ENCODE assay signal across 15 cellular contexts in the genomic region with DNA sequence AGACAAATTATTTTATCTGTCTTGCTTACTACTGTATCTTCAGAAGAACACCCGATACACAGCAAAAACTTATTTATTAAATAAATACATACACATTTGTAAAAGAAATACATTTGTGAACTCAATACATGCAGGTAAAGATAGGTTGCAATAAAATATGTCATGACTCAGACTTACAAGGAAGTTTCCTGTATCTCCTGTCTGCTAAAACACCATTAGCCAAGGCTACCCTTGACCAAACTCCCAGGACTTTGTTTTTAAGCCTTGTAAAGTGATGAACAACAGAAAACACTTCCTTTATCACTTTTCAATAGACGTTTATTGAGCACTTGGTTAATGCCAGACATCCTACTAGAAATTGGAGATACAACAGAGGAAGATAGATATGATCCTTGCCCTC. TPM values are rescaled to one million over a fixed set of nuclear protein-coding genes. Genes with fewer than 3 reads are reported as not detected.
DNase-seq lines count a peak whose midpoint lies in the region; ATAC-seq and TF ChIP-seq lines count a peak whose summit lies in the region.
"Had no signal": no experiment of that assay in that cellular context is flagged by ENCODE, and none has a peak within 500 bp of the region (broad histone marks: within the 10 kb centered on the region; RNA-seq: fewer than 3 reads in every experiment).

No MANE protein-coding gene starts in this region.

- H3K4me1 ChIP-seq in left ventricle myocardium inferior (peaks cover 46% of the 10 kb centered on the region), muscle layer of colon (ENCODE audit: insufficient read depth, low read length) (peaks cover 60% of the 10 kb centered on the region), thoracic aorta (ENCODE audit: control insufficient read depth in 1 of 2, low read depth in 2 of 2) (peaks cover 24 to 53% of the 10 kb centered on the region in 2 donors)
- H3K4me1 ChIP-seq: Caco-2 had no signal

- H3K9me3 ChIP-seq in left ventricle myocardium inferior (replicated peaks) (no peaks in the 10 kb centered on the region), muscle layer of colon (ENCODE audit: low read length) (no peaks in the 10 kb centered on the region), thoracic aorta (no peaks in the 10 kb centered on the region)
- H3K9me3 ChIP-seq: Caco-2 had no signal

- TF ChIP-seq CTCF in left ventricle myocardium inferior (IDR thresholded peaks at IDR 0.05; ENCODE audit: borderline replicate concordance) (no peak), thoracic aorta (IDR thresholded peaks at IDR 0.05) (no peak), GM20000 (IDR thresholded peaks at IDR 0.05; ENCODE audit: extremely low read depth, missing control alignments) (no peak)

- H3K27ac ChIP-seq in left ventricle myocardium inferior (replicated peaks) (peak overlapping the region; percentile 64), muscle layer of colon (ENCODE audit: low read depth, low read length) (peak overlapping the region; percentile 68), thoracic aorta (peak overlapping the region; percentile 83 to 85)
- H3K27ac ChIP-seq: 22Rv1, GM23248 had no signal

- H3K36me3 ChIP-seq in left ventricle myocardium inferior (no peaks in the 10 kb centered on the region), muscle layer of colon (ENCODE audit: insufficient read depth, low read length) (no peaks in the 10 kb centered on the region), thoracic aorta (no peaks in the 10 kb centered on the region)

- H3K4me3 ChIP-seq in left ventricle myocardium inferior (no peak overlapping the region), muscle layer of colon (ENCODE audit: low read depth in 1 of 2, low read length in 2 of 2) (no peak overlapping the region), thoracic aorta (no peak overlapping the region)
- H3K4me3 ChIP-seq: GM23248 had no signal

- DNase-seq in left ventricle myocardium inferior (no peak), Right ventricle myocardium inferior (ENCODE audit: missing footprints) (no peak), thoracic aorta (ENCODE audit: low spot score) (no peak), GM20000 (ENCODE audit: low spot score) (no peak)
- no peak for DNase-seq in activated naive CD4-positive, alpha-beta T cell (lab: John Stamatoyannopoulos, UW)
- DNase-seq: Caco-2; CD8-positive, alpha-beta memory T cell; DMS53; GF-D8; GM23248; H7; IMR-90 had no signal

- no peak for ATAC-seq in Right ventricle myocardium inferior
- no peak for ATAC-seq in thoracic aorta (ENCODE audit: insufficient number of reproducible peaks, low FRiP score, low read depth)
- ATAC-seq in HG03520 (IDR thresholded peaks at IDR 0.05; ENCODE audit: unreplicated experiment): no peak

- intact Hi-C loops in left ventricle myocardium inferior (cut with micrococcal nuclease) (no loop called here), Right ventricle myocardium inferior (cut with DNase I) (loop anchor here (5.0 kb wide), 1 partner anchor 102 kb away; the partner anchor contains the start of gene DDR2)

- no peak overlapping the region for H3K9ac ChIP-seq in muscle layer of colon (ENCODE audit: low read length)
- H3K9ac ChIP-seq: GM23248 had no signal

- H3K27me3 ChIP-seq in left ventricle myocardium inferior (ENCODE audit: low read depth): no peaks in the 10 kb centered on the region
- H3K27me3 ChIP-seq in muscle layer of colon (ENCODE audit: control insufficient read depth in 1 of 2, insufficient read depth in 2 of 2, low read length in 2 of 2): no peaks in the 10 kb centered on the region
- no peaks in the 10 kb centered on the region for H3K27me3 ChIP-seq in thoracic aorta (replicated peaks; ENCODE audit: insufficient read depth)

RNA-seq across cellular contexts. Expression of gene HSD17B7, which starts 56.5 kb away (rescaled TPM):
- total RNA-seq in left ventricle myocardium inferior (5.1 TPM), Right ventricle myocardium inferior (4.2 TPM), thoracic aorta (10 to 100 TPM; 10.4 to 14.4 TPM)
